ENCODE assay signal across 15 cellular contexts in the genomic region with DNA sequence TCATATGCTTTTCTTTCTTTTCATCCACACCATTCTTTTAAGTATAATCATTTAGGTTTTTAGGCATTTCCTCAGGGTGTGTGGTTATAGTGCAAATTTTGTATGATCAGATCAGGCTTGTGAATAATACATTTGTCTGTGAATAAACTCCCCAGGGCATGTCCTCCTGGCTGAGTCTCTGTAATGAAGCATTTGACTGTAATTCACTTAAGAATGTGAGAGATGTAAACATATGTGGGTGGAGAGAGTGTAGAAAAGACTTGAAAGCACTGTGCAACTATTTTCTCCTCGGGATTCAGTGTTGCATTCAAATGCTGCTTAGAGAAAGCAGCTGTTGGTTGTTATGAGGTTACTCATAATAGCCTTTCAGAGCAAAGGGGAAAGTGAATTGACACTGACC.
A peak's percentile ranks its signal among the peaks of the same experiment; 100 is the strongest.
DNase-seq lines count a peak whose midpoint lies in the region; ATAC-seq and TF ChIP-seq lines count a peak whose summit lies in the region.
"Had no signal": no experiment of that assay in that cellular context is flagged by ENCODE, and none has a peak within 500 bp of the region (broad histone marks: within the 10 kb centered on the region; RNA-seq: fewer than 3 reads in every experiment).

No MANE protein-coding gene starts in this region.

- DNase-seq in AG04449 (ENCODE audit: low read depth, low spot score) (peak; percentile 93), HCEC 1CT (peak; percentile 92), brain microvascular endothelial cell (peak; percentile 4), foreskin keratinocyte (peak; percentile 80 to 90), WTC11 (ENCODE audit: low spot score) (no peak), SIG-M5 (lab: John Stamatoyannopoulos, UW) (no peak)
- DNase-seq: activated CD4-positive, alpha-beta T cell treated with anti-CD3 and anti-CD28 coated beads for 1 hour; activated CD8-positive, alpha-beta memory T cell treated with anti-CD3 and anti-CD28 coated beads, Interleukin-2, amount 50 U/mL, for 48 hours; left ventricle myocardium inferior; natural killer cell had no signal

- CTCF ChIA-PET in AG04449 (lab: Yijun Ruan, JAX) (interaction anchor here (1.5 to 1.9 kb wide), 2 partner anchors 14 to 29 kb away, joined by 5 to 7 read pairs; no protein-coding TSS in a partner anchor), WTC11 (lab: Charles Lee) (no interaction called here)

- POLR2A ChIA-PET in AG04449 (lab: Yijun Ruan, JAX) (interaction anchor here (1.2 to 1.5 kb wide), 2 partner anchors 9 to 24 kb away, joined by 4 to 5 read pairs; no protein-coding TSS in a partner anchor), WTC11 (lab: Charles Lee) (no interaction called here)

- H3K4me3 Mint-ChIP-seq in WTC11 = no peak overlapping the region
- H3K4me3 Mint-ChIP-seq: activated naive CD4-positive, alpha-beta T cell treated with anti-CD3 and anti-CD28 coated beads, Interleukin-2, amount 50 U/mL, for 24 hours; central memory CD8-positive, alpha-beta T cell; natural killer cell had no signal

- H3K4me1 Mint-ChIP-seq in WTC11 = peaks cover 2% of the 10 kb centered on the region; the same call in 1 of the 2 replicates
- H3K4me1 Mint-ChIP-seq: activated naive CD4-positive, alpha-beta T cell treated with anti-CD3 and anti-CD28 coated beads, Interleukin-2, amount 50 U/mL, for 24 hours; central memory CD8-positive, alpha-beta T cell; natural killer cell had no signal

- peaks cover 13% of the 10 kb centered on the region for H3K4me1 ChIP-seq in foreskin keratinocyte
- H3K4me1 ChIP-seq: left ventricle myocardium inferior, suprapubic skin had no signal

- no peak overlapping the region for H3K27ac ChIP-seq in brain microvascular endothelial cell
- H3K27ac ChIP-seq in foreskin keratinocyte = no peak overlapping the region
- H3K27ac ChIP-seq: left ventricle myocardium inferior, suprapubic skin had no signal

- in situ Hi-C loops in brain microvascular endothelial cell (cut with HindIII; ENCODE audit: low pct_ligation_motif_present, low sequenced_read_pairs) = no loop called here

- no peaks in the 10 kb centered on the region for H3K27me3 Mint-ChIP-seq in WTC11 (ENCODE audit: low read depth)
- H3K27me3 Mint-ChIP-seq: activated naive CD4-positive, alpha-beta T cell treated with anti-CD3 and anti-CD28 coated beads, Interleukin-2, amount 50 U/mL, for 24 hours; central memory CD8-positive, alpha-beta T cell had no signal

- H3K36me3 ChIP-seq in brain microvascular endothelial cell (replicated peaks) = no peaks in the 10 kb centered on the region
- H3K36me3 ChIP-seq: left ventricle myocardium inferior, suprapubic skin had no signal

- ATAC-seq in foreskin keratinocyte = peak; percentile 79
- ATAC-seq in WTC11 = no peak
- ATAC-seq in HG03354 (IDR thresholded peaks at IDR 0.05; ENCODE audit: poor library complexity, severe bottlenecking, unreplicated experiment) = no peak
- no peak for ATAC-seq in HG02885 (IDR thresholded peaks at IDR 0.05; ENCODE audit: poor library complexity, unreplicated experiment)
- ATAC-seq: natural killer cell had no signal

- no peaks in the 10 kb centered on the region for H3K27me3 ChIP-seq in brain microvascular endothelial cell (replicated peaks)
- H3K27me3 ChIP-seq in foreskin keratinocyte = no peaks in the 10 kb centered on the region
- H3K27me3 ChIP-seq: suprapubic skin had no signal

- H3K36me3 Mint-ChIP-seq in WTC11 = no peaks in the 10 kb centered on the region
- H3K36me3 Mint-ChIP-seq: activated naive CD4-positive, alpha-beta T cell treated with anti-CD3 and anti-CD28 coated beads, Interleukin-2, amount 50 U/mL, for 24 hours; natural killer cell had no signal

- no peak overlapping the region for H3K27ac Mint-ChIP-seq in WTC11
- H3K27ac Mint-ChIP-seq: activated naive CD4-positive, alpha-beta T cell treated with anti-CD3 and anti-CD28 coated beads, Interleukin-2, amount 50 U/mL, for 24 hours; natural killer cell had no signal

- TF ChIP-seq CTCF in AG04449 (IDR thresholded peaks at IDR 0.05; ENCODE audit: insufficient read depth, low read length, missing control alignments) (no peak), brain microvascular endothelial cell (IDR thresholded peaks at IDR 0.05; ENCODE audit: low read depth, low read length, missing control alignments) (no peak), foreskin keratinocyte (conservative IDR thresholded peaks at IDR 0.05) (no peak), WTC11 (IDR thresholded peaks at IDR 0.05) (no peak)

- no peaks in the 10 kb centered on the region for H3K9me3 Mint-ChIP-seq in WTC11

- no peak overlapping the region for H3K4me3 ChIP-seq in AG04449 (ENCODE audit: low read depth, low read length)
- H3K4me3 ChIP-seq in brain microvascular endothelial cell (ENCODE audit: low read depth, low read length) = no peak overlapping the region
- H3K4me3 ChIP-seq: left ventricle myocardium inferior, suprapubic skin had no signal

TF ChIP-seq in WTC11, 78 proteins besides CTCF, POLR2A, EP300 and RAD21:
- no peak for TF ChIP-seq TP53 (CRISPR knock-in tag; IDR thresholded peaks at IDR 0.05)
- TF ChIP-seq ESRRA (CRISPR knock-in tag; IDR thresholded peaks at IDR 0.05; ENCODE audit: borderline replicate concordance) = no peak
- TF ChIP-seq ELF4 (CRISPR knock-in tag; IDR thresholded peaks at IDR 0.05; ENCODE audit: low read depth) = no peak

Comparison
In these comparisons a context has a peak if more than half of its experiments do, and no peak if none do; other contexts are left out.
1. DNase-seq: peak in AG04449 (single experiment), HCEC 1CT (single experiment), brain microvascular endothelial cell (single experiment) and foreskin keratinocyte (2 of 2); none in WTC11 (single experiment) and SIG-M5 (single experiment).